22 cellular contexts compared by ENCODE assay signal in the genomic region with DNA sequence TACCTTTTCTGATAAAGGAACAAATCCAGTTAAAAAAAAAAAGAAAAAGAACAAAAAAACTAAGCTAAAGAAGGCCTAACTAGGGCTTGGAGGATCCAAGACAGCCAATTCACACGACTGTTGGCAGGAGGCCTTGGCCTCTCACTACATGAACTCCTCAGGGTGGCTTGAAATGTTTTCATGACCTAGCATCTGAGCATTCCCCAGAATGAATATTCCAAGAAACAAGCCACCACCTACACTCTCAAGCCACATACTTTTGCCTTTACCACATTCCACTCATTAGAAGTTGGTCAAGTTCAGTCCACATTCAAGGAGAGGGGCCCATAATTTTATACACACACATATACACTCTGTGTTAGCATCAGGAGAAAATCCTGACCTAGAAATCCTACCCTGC.
"Had no signal": no experiment of that assay in that cellular context is flagged by ENCODE, and none has a peak within 500 bp of the region (broad histone marks: within the 10 kb centered on the region; RNA-seq: fewer than 3 reads in every experiment).

No MANE protein-coding gene starts in this region.

- ATAC-seq: activated CD8-positive, alpha-beta memory T cell treated with anti-CD3 and anti-CD28 coated beads, Interleukin-2, amount 10 ng/mL, durations not matched to agents 7 days and 5 days; activated T-helper 17 cell treated with anti-CD3 and anti-CD28 coated beads, Interleukin-2, amount 50 U/mL, for 72 hours; esophagus mucosa; naive thymus-derived CD8-positive, alpha-beta T cell had no signal

- H3K79me2 ChIP-seq: parathyroid adenoma had no signal

- H3K4me3 ChIP-seq: tibial artery, uterus had no signal

- H3K27me3 ChIP-seq: tibial artery, uterus had no signal

- H3K9ac ChIP-seq: parathyroid adenoma had no signal

- H2AFZ ChIP-seq: parathyroid adenoma had no signal

- H3K9me3 ChIP-seq: tibial artery, uterus had no signal

- H3K27ac ChIP-seq: parathyroid adenoma, tibial artery, uterus had no signal

- H3K36me3 ChIP-seq: tibial artery, uterus had no signal

- DNase-seq: activated B cell treated with CpG ODN at 0.5 μM for 24 hours; activated CD4-positive, alpha-beta memory T cell treated with anti-CD3 and anti-CD28 coated beads, Interleukin-2, amount 10 ng/mL, durations not matched to agents 7 days and 5 days; activated CD4-positive, alpha-beta T cell treated with anti-CD3 and anti-CD28 coated beads for 4 hours; activated CD8-positive, alpha-beta memory T cell treated with anti-CD3 and anti-CD28 coated beads, Interleukin-2, amount 10 ng/mL, durations not matched to agents 7 days and 5 days; activated naive CD4-positive, alpha-beta T cell; activated naive CD8-positive, alpha-beta T cell treated with anti-CD3 and anti-CD28 coated beads for 36 hours; activated T-cell treated with anti-CD3 and anti-CD28 coated beads, Interleukin-2, amount 50 U/mL, for 1 hour; cerebellar nuclear complex; effector CD8-positive, alpha-beta T cell; immature natural killer cell; mesenchymal stem cell; naive thymus-derived CD8-positive, alpha-beta T cell; stimulated activated CD4-positive, alpha-beta T cell treated with anti-CD3 and anti-CD28 coated beads, Interleukin-2, amount 100 ng/mL, for 24 hours; stimulated activated naive CD4-positive, alpha-beta T cell treated with Interleukin-2 at 50 U/mL for 16 hours; substantia nigra; T-helper 1 cell; T-helper 9 cell; tibial artery; uterus had no signal

- H3K4me1 ChIP-seq: parathyroid adenoma, tibial artery, uterus had no signal
